In genomic region chr4:181711387-181711786, GRCh38 we compare ENCODE assay signal across 32 cellular contexts.
"Had no signal": no experiment of that assay in that cellular context is flagged by ENCODE, and none has a peak within 500 bp of the region (broad histone marks: within the 10 kb centered on the region; RNA-seq: fewer than 3 reads in every experiment).

No MANE protein-coding gene starts in this region.

- H3K27ac ChIP-seq: neutrophil, pancreas, psoas muscle, skin epidermis, spleen, suprapubic skin, testis, tibial artery, transverse colon, upper lobe of right lung, uterus had no signal

- FAIRE-seq: pancreas had no signal

- H3K27me3 ChIP-seq: neutrophil, pancreas, spleen, suprapubic skin, testis, tibial artery, transverse colon, upper lobe of right lung, uterus had no signal

- H3K9me3 Mint-ChIP-seq: type B pancreatic cell had no signal

- H3K27me3 Mint-ChIP-seq: naive thymus-derived CD8-positive, alpha-beta T cell; natural killer cell treated with Interleukin-12 subunit alpha and Interleukin-12 subunit beta and Interleukin-15 and Interleukin-18, amount 100 ng/mL, for 72 hours; progenitor cell of endocrine pancreas; stimulated activated memory B cell treated with anti-CD40 and anti-IgM and Interleukin-4, amounts not matched to agents 10 μg/mL and 1 μg/mL and 100 μg/mL, for 72 hours; stimulated activated naive CD8-positive, alpha-beta T cell treated with anti-CD3 and anti-CD28 coated beads, Interleukin-15, amount 100 ng/mL, for 72 hours; type B pancreatic cell had no signal

- H3K4me2 ChIP-seq: smooth muscle cell had no signal

- ATAC-seq: naive thymus-derived CD8-positive, alpha-beta T cell; natural killer cell treated with Interleukin-12 subunit alpha and Interleukin-12 subunit beta and Interleukin-15 and Interleukin-18, amount 100 ng/mL, for 72 hours; pancreas; psoas muscle; right cardiac atrium; sciatic nerve; stimulated activated memory B cell treated with anti-CD40 and anti-IgM and Interleukin-4, amounts not matched to agents 10 μg/mL and 1 μg/mL and 100 μg/mL, for 72 hours; stimulated activated naive CD8-positive, alpha-beta T cell treated with anti-CD3 and anti-CD28 coated beads, Interleukin-15, amount 100 ng/mL, for 72 hours; stimulated activated naive CD8-positive, alpha-beta T cell treated with anti-CD3 and anti-CD28 coated beads, Interleukin-15, Interleukin-2, amounts not matched to agents 100 U/mL and 50 U/mL, for 24 hours; upper lobe of right lung had no signal

- H3K4me1 ChIP-seq: pancreas, psoas muscle, spleen, suprapubic skin, testis, tibial artery, transverse colon, upper lobe of right lung, uterus had no signal

- H3K4me3 Mint-ChIP-seq: naive thymus-derived CD8-positive, alpha-beta T cell; natural killer cell treated with Interleukin-12 subunit alpha and Interleukin-12 subunit beta and Interleukin-15 and Interleukin-18, amount 100 ng/mL, for 72 hours; nephron progenitor cell; neural crest cell; stimulated activated memory B cell treated with anti-CD40 and anti-IgM and Interleukin-4, amounts not matched to agents 10 μg/mL and 1 μg/mL and 100 μg/mL, for 72 hours; stimulated activated naive CD8-positive, alpha-beta T cell treated with anti-CD3 and anti-CD28 coated beads, Interleukin-15, amount 100 ng/mL, for 72 hours; type B pancreatic cell had no signal

- H3K4me1 Mint-ChIP-seq: naive thymus-derived CD8-positive, alpha-beta T cell; neural crest cell; stimulated activated memory B cell treated with anti-CD40 and anti-IgM and Interleukin-4, amounts not matched to agents 10 μg/mL and 1 μg/mL and 100 μg/mL, for 72 hours; stimulated activated naive CD8-positive, alpha-beta T cell treated with anti-CD3 and anti-CD28 coated beads, Interleukin-15, amount 100 ng/mL, for 72 hours had no signal

- H3K9me3 ChIP-seq: neutrophil, pancreas, psoas muscle, testis, transverse colon, upper lobe of right lung, uterus had no signal

- H3K4me3 ChIP-seq: pancreas, psoas muscle, skin epidermis, smooth muscle cell, spleen, suprapubic skin, testis, tibial artery, transverse colon, upper lobe of right lung, uterus had no signal

- H3K36me3 Mint-ChIP-seq: stimulated activated memory B cell treated with anti-CD40 and anti-IgM and Interleukin-4, amounts not matched to agents 10 μg/mL and 1 μg/mL and 100 μg/mL, for 72 hours; type B pancreatic cell had no signal

- DNase-seq: naive thymus-derived CD8-positive, alpha-beta T cell; nephron progenitor cell; nucleus accumbens; pancreas; posterior cingulate gyrus; psoas muscle; right cardiac atrium; spleen; stimulated activated CD4-positive, alpha-beta T cell treated with anti-CD3 and anti-CD28 coated beads, Interleukin-12 subunit alpha, Interleukin-12 subunit beta, amount 100 ng/mL, for 4 hours; stimulated activated CD4-positive, alpha-beta T cell treated with anti-CD3 and anti-CD28 coated beads, Interleukin-1b, Interleukin-23, amount 100 ng/mL, for 48 hours; stimulated activated CD4-positive, alpha-beta T cell treated with anti-CD3 and anti-CD28 coated beads, Interleukin-4, amount 100 ng/mL, for 1 hour; stimulated activated CD4-positive, alpha-beta T cell treated with anti-CD3 and anti-CD28 coated beads, Interleukin-4, amount 100 ng/mL, for 4 hours; stimulated activated CD8-positive, alpha-beta memory T cell treated with anti-CD3 and anti-CD28 coated beads, Interleukin-4, amount 100 ng/mL, for 48 hours; stimulated activated naive CD4-positive, alpha-beta T cell; stimulated activated naive CD8-positive, alpha-beta T cell treated with anti-CD3 and anti-CD28 coated beads, Interleukin-15, amount 100 ng/mL, for 72 hours; stimulated activated naive CD8-positive, alpha-beta T cell treated with anti-CD3 and anti-CD28 coated beads, Interleukin-15, Interleukin-2, amounts not matched to agents 100 U/mL and 50 U/mL, for 24 hours; substantia nigra; testis; tibial artery; transverse colon; upper lobe of right lung; uterus had no signal

- H3K27ac Mint-ChIP-seq: naive thymus-derived CD8-positive, alpha-beta T cell; natural killer cell treated with Interleukin-12 subunit alpha and Interleukin-12 subunit beta and Interleukin-15 and Interleukin-18, amount 100 ng/mL, for 72 hours; nephron progenitor cell; progenitor cell of endocrine pancreas; stimulated activated memory B cell treated with anti-CD40 and anti-IgM and Interleukin-4, amounts not matched to agents 10 μg/mL and 1 μg/mL and 100 μg/mL, for 72 hours; stimulated activated naive CD8-positive, alpha-beta T cell treated with anti-CD3 and anti-CD28 coated beads, Interleukin-15, amount 100 ng/mL, for 72 hours; type B pancreatic cell had no signal

- H3K36me3 ChIP-seq: neutrophil, pancreas, spleen, suprapubic skin, tibial artery, transverse colon, upper lobe of right lung, uterus had no signal
